In genomic region chr17:31541559-31541958, GRCh38 we compare ENCODE assay signal across 10 cellular contexts.
A peak's percentile ranks its signal among the peaks of the same experiment; 100 is the strongest.
DNase-seq lines count a peak whose midpoint lies in the region; ATAC-seq, FAIRE-seq and TF ChIP-seq lines count a peak whose summit lies in the region.
"Had no signal": no experiment of that assay in that cellular context is flagged by ENCODE, and none has a peak within 500 bp of the region (broad histone marks: within the 10 kb centered on the region; RNA-seq: fewer than 3 reads in every experiment).

No MANE protein-coding gene starts in this region.

- TF ChIP-seq CTCF in Caco-2 (IDR thresholded peaks at IDR 0.05; ENCODE audit: insufficient read depth in 1 of 2, low read depth in 1 of 2, low read length in 1 of 2, severe bottlenecking in 1 of 2, unreplicated experiment in 1 of 2), result peak; percentile 13
- peak; percentile 20 for TF ChIP-seq CTCF in GM13977 (IDR thresholded peaks at IDR 0.05; ENCODE audit: extremely low read depth, insufficient read depth, missing control alignments)
- TF ChIP-seq CTCF in kidney (IDR thresholded peaks at IDR 0.05; ENCODE audit: borderline replicate concordance, extremely low read depth, insufficient read depth), result no peak
- TF ChIP-seq CTCF in esophagus squamous epithelium (IDR thresholded peaks at IDR 0.05), result peak in 1 of 6 experiments; percentile 13

- H3K9me3 Mint-ChIP-seq in Caco-2 (ENCODE audit: unreplicated experiment), result no peaks in the 10 kb centered on the region

- DNase-seq in Caco-2, result no peak
- no peak for DNase-seq in GM13977 (ENCODE audit: low spot score)
- peak; percentile 15 for DNase-seq in RPMI7951 (ENCODE audit: low read depth)
- DNase-seq in kidney, result peak; percentile 70
- no peak for DNase-seq in esophagus squamous epithelium (lab: John Stamatoyannopoulos, UW)
- DNase-seq: activated gamma-delta T cell treated with Interleukin-2 at 50 U/mL for 16 hours; effector memory CD4-positive, alpha-beta T cell had no signal

- ATAC-seq in GM21529 (IDR thresholded peaks at IDR 0.05; ENCODE audit: unreplicated experiment) (no peak), GM21447 (IDR thresholded peaks at IDR 0.05; ENCODE audit: unreplicated experiment) (no peak)

- BruUV-seq in Caco-2 (replicated peaks; lab: Mats Ljungman, UMichigan), result no TSS peak

- peaks cover 13% of the 10 kb centered on the region for H3K4me1 Mint-ChIP-seq in Caco-2 (ENCODE audit: low read depth, unreplicated experiment)

- CTCF ChIA-PET in Caco-2 (lab: Charles Lee), result no interaction called here

- no peak overlapping the region for H3K27ac Mint-ChIP-seq in Caco-2 (ENCODE audit: unreplicated experiment)

- no peak for TF ChIP-seq POLR2A in esophagus squamous epithelium (IDR thresholded peaks at IDR 0.05)

- POLR2A ChIA-PET in Caco-2 (lab: Charles Lee), result no interaction called here

- peaks cover 16% of the 10 kb centered on the region for H3K36me3 Mint-ChIP-seq in Caco-2 (ENCODE audit: insufficient read depth, unreplicated experiment)

- H3K4me3 ChIP-seq in Caco-2 (ENCODE audit: low read depth, low read length) (no peak overlapping the region), kidney (ENCODE audit: low read length in 2 of 2) (no peak overlapping the region), esophagus squamous epithelium (no peak overlapping the region)

- H3K4me1 ChIP-seq in Caco-2 (no peaks in the 10 kb centered on the region), kidney (ENCODE audit: control insufficient read depth in 1 of 2, insufficient read depth in 1 of 2, low read depth in 1 of 2, low read length in 2 of 2) (peaks cover 14 to 16% of the 10 kb centered on the region in 2 donors), esophagus squamous epithelium (peaks cover 10 to 34% (median 14%) of the 10 kb centered on the region in 3 donors)

- no peaks in the 10 kb centered on the region for H3K27me3 Mint-ChIP-seq in Caco-2 (ENCODE audit: insufficient read depth, unreplicated experiment)

- H3K36me3 ChIP-seq in Caco-2 (ENCODE audit: control insufficient read depth, insufficient read depth, low read length), result no peaks in the 10 kb centered on the region; the same call in 1 of the 2 replicates
- no peaks in the 10 kb centered on the region for H3K36me3 ChIP-seq in kidney (ENCODE audit: control insufficient read depth in 1 of 2, insufficient read depth in 2 of 2, low read length in 2 of 2)
- no peaks in the 10 kb centered on the region for H3K36me3 ChIP-seq in esophagus squamous epithelium

- H3K27ac ChIP-seq in kidney (ENCODE audit: low read depth in 2 of 2, low read length in 2 of 2) (no peak overlapping the region), esophagus squamous epithelium (no peak overlapping the region)
- H3K27ac ChIP-seq: VCaP had no signal

- FAIRE-seq in kidney (lab: Jason Lieb, UNC), result no peak

- H3K4me3 Mint-ChIP-seq in Caco-2 (ENCODE audit: unreplicated experiment), result no peak overlapping the region

- no peak overlapping the region for H3K9ac ChIP-seq in kidney (ENCODE audit: low read length in 2 of 2)

- intact Hi-C loops in Caco-2 (cut with micrococcal nuclease; ENCODE audit: unreplicated experiment), result no loop called here
- intact Hi-C loops in kidney (cut with DNase I), result no loop called here
- intact Hi-C loops in esophagus squamous epithelium (cut with DNase I), result no loop called here

- H3K9me3 ChIP-seq in Caco-2 (no peaks in the 10 kb centered on the region), kidney (ENCODE audit: control insufficient read depth in 1 of 2, low read length in 2 of 2) (no peaks in the 10 kb centered on the region), esophagus squamous epithelium (no peaks in the 10 kb centered on the region)

- in situ Hi-C loops in GM13977 (cut with MboI; ENCODE audit: low pct_unique_long_range_greater_than_20kb, low sequenced_read_pairs, unreplicated experiment), result no loop called here

- no peaks in the 10 kb centered on the region for H3K27me3 ChIP-seq in Caco-2 (replicated peaks; ENCODE audit: control insufficient read depth, insufficient read depth, low read length)
- H3K27me3 ChIP-seq in esophagus squamous epithelium, result no peaks in the 10 kb centered on the region

- WGBS in esophagus squamous epithelium, 2 donors, result 100% methylated on average over 1 of the region's 5 CpGs; no CpG with 5 or more reads in 1 of the 2 donors

Comparison
In these comparisons a context has a peak if more than half of its experiments do, and no peak if none do; other contexts are left out.
1. DNase-seq: peak in RPMI7951 (single experiment) and kidney (single experiment); none in Caco-2 (0 of 2), GM13977 (single experiment) and esophagus squamous epithelium (single experiment).